In the genomic region with DNA sequence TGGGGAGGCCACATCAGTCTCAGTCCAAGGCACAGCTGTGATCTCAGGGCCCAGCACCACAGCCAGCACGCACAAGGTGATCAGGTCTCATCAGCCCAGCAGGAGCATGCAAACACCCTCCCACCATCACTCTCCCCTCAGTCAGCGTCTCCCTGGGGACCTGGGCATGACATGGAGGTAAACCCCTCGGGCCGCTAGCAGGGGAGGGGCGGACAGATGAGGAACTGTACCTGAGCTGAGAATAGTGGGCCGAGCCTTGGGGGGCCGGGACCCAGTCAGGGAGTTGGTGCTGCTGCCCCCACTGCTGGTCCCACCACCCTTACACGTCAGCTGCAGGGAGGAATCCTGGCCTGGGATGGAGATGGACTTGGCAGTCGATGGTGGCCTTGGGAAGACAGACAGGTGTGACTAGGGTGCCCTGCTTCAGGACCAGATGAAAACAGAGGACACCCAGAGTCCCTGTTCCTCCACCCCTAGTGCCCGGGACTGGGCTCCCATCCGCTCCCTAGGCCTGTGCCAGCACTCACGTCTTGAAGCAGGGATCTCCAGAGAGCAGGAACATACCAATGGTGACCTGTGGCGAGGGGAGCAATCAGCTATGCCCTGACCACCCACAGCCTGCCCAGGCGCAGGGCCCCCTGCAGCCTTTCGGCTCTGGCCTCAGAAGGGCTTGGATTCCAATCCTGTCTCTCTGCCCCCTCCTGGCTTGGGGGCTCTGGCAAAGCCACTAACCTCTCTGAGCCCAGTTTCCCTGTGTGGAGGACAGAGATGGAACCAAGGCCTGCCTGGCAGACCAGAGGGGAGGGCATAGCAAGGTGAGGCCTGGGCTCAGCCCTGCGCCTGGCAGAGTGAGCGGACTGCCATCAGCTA, we compare ENCODE assay signal across 14 cellular contexts. TPM values are rescaled to one million over a fixed set of nuclear protein-coding genes. Genes with fewer than 3 reads are reported as not detected.
DNase-seq lines count a peak whose midpoint lies in the region; ATAC-seq and TF ChIP-seq lines count a peak whose summit lies in the region.
"Had no signal": no experiment of that assay in that cellular context is flagged by ENCODE, and none has a peak within 500 bp of the region (broad histone marks: within the 10 kb centered on the region; RNA-seq: fewer than 3 reads in every experiment).

No MANE protein-coding gene starts in this region.

- H3K27ac Mint-ChIP-seq in T-cell, result peak overlapping the region; percentile 62 to 81

- no peak for DNase-seq in breast epithelium (ENCODE audit: low spot score in 2 of 2)
- DNase-seq in mammary epithelial cell, result no peak
- no peak for DNase-seq in T-cell
- DNase-seq in effector memory CD4-positive, alpha-beta T cell, result no peak
- no peak for DNase-seq in suprapubic skin (ENCODE audit: low spot score in 2 of 2)
- no peak for DNase-seq in brain microvascular endothelial cell
- no peak for DNase-seq in DMS 273 (lab: John Stamatoyannopoulos, UW; ENCODE audit: unreplicated experiment)
- DNase-seq: anterior cingulate cortex, NCI-H2107, SIG-M5, spleen, thyroid gland had no signal

- no peak overlapping the region for H3K4me2 ChIP-seq in mammary epithelial cell (ENCODE audit: insufficient read depth, low read depth, low read length)

- POLR2A ChIA-PET in T-cell (lab: Charles Lee), result no interaction called here

- dilution Hi-C loops in mammary epithelial cell (cut with HindIII; ENCODE audit: low sequenced_read_pairs), result no loop called here

- peak overlapping the region; percentile 46 to 56 for H3K27ac ChIP-seq in breast epithelium
- no peak overlapping the region for H3K27ac ChIP-seq in mammary epithelial cell (ENCODE audit: insufficient read depth, low read depth, low read length)
- peak overlapping the region; percentile 25 for H3K27ac ChIP-seq in effector memory CD4-positive, alpha-beta T cell (ENCODE audit: insufficient read depth, low read length, poor library complexity, severe bottlenecking)
- H3K27ac ChIP-seq in suprapubic skin, result peak overlapping the region; percentile 51
- no peak overlapping the region for H3K27ac ChIP-seq in brain microvascular endothelial cell
- H3K27ac ChIP-seq: thyroid gland had no signal

- BruUV-seq in mammary epithelial cell (replicated peaks; lab: Mats Ljungman, UMichigan), result no TSS peak

- peaks cover 72 to 76% (median 75%) of the 10 kb centered on the region in 3 donors for H3K4me1 Mint-ChIP-seq in T-cell

- CTCF ChIA-PET in mammary epithelial cell (lab: Charles Lee; ENCODE audit: low non-redundant PET), result no interaction called here
- CTCF ChIA-PET in T-cell (lab: Charles Lee), result interaction anchor here in 1 of 2 donors (1.3 kb wide), 1 partner anchor 86 kb away, joined by 3 read pairs; no protein-coding TSS in a partner anchor

- no peaks in the 10 kb centered on the region for H3K9me3 Mint-ChIP-seq in T-cell

- no peak overlapping the region for H3K4me3 Mint-ChIP-seq in T-cell

- no peaks in the 10 kb centered on the region for H3K9me3 ChIP-seq in breast epithelium
- H3K9me3 ChIP-seq in mammary epithelial cell (replicated peaks; ENCODE audit: insufficient read depth, low read length), result no peaks in the 10 kb centered on the region
- no peaks in the 10 kb centered on the region for H3K9me3 ChIP-seq in effector memory CD4-positive, alpha-beta T cell (ENCODE audit: control insufficient read depth, low read length)
- no peaks in the 10 kb centered on the region for H3K9me3 ChIP-seq in suprapubic skin
- H3K9me3 ChIP-seq: pancreas, spleen, thyroid gland had no signal

- no peak overlapping the region for H2AFZ ChIP-seq in mammary epithelial cell (ENCODE audit: low read depth, low read length)

- TF ChIP-seq CTCF in breast epithelium (IDR thresholded peaks at IDR 0.05) (no peak), mammary epithelial cell (conservative IDR thresholded peaks at IDR 0.05 in 1 of 2, IDR thresholded peaks at IDR 0.05 in 1 of 2; ENCODE audit: extremely low read depth in 1 of 2, insufficient read depth in 1 of 2, low read depth in 1 of 2, low read length in 2 of 2) (no peak), suprapubic skin (IDR thresholded peaks at IDR 0.05) (no peak), brain microvascular endothelial cell (IDR thresholded peaks at IDR 0.05; ENCODE audit: low read depth, low read length, missing control alignments) (no peak)

- no peaks in the 10 kb centered on the region for H4K20me1 ChIP-seq in mammary epithelial cell (ENCODE audit: insufficient read depth, low read length)

- in situ Hi-C loops in mammary epithelial cell (cut with MboI; ENCODE audit: low sequenced_read_pairs in 2 of 2), result loop anchor here in 1 of 2 donors (5.0 kb wide), 1 partner anchor 84 kb away; no protein-coding TSS in a partner anchor
- in situ Hi-C loops in brain microvascular endothelial cell (cut with HindIII; ENCODE audit: low pct_ligation_motif_present, low sequenced_read_pairs), result no loop called here

- H3K79me2 ChIP-seq in mammary epithelial cell (ENCODE audit: insufficient read depth, low read length), result no peaks in the 10 kb centered on the region

- H3K9ac ChIP-seq in mammary epithelial cell (ENCODE audit: insufficient read depth, low read length), result no peak overlapping the region

- H3K4me3 ChIP-seq in breast epithelium, result no peak overlapping the region
- H3K4me3 ChIP-seq in mammary epithelial cell (replicated peaks in 1 of 3; ENCODE audit: insufficient read depth in 1 of 3, low read depth in 2 of 3, low read length in 3 of 3), result no peak overlapping the region
- H3K4me3 ChIP-seq in effector memory CD4-positive, alpha-beta T cell (ENCODE audit: insufficient read depth, low read depth, low read length, poor library complexity, severe bottlenecking), result no peak overlapping the region
- H3K4me3 ChIP-seq in suprapubic skin, result no peak overlapping the region
- no peak overlapping the region for H3K4me3 ChIP-seq in brain microvascular endothelial cell (ENCODE audit: low read depth, low read length)
- H3K4me3 ChIP-seq: pancreas, spleen, thyroid gland had no signal

- intact Hi-C loops in breast epithelium (cut with DNase I; ENCODE audit: low total_unique reads) (no loop called here), mammary epithelial cell (cut with micrococcal nuclease) (no loop called here)

- H3K36me3 Mint-ChIP-seq in T-cell, result peaks cover 48% of the 10 kb centered on the region

- H3K36me3 ChIP-seq in breast epithelium (no peaks in the 10 kb centered on the region), mammary epithelial cell (ENCODE audit: insufficient read depth, low read length) (peaks cover 4% of the 10 kb centered on the region), suprapubic skin (peaks cover 45% of the 10 kb centered on the region), brain microvascular endothelial cell (replicated peaks) (no peaks in the 10 kb centered on the region)
- peaks cover 79% of the 10 kb centered on the region for H3K36me3 ChIP-seq in effector memory CD4-positive, alpha-beta T cell (ENCODE audit: control insufficient read depth, insufficient read depth, low read length)

- H3K4me1 ChIP-seq in breast epithelium (peaks cover 5 to 8% of the 10 kb centered on the region in 2 donors), mammary epithelial cell (ENCODE audit: insufficient read depth, low read length) (peaks cover 8% of the 10 kb centered on the region), suprapubic skin (peaks cover 37% of the 10 kb centered on the region)
- peaks cover 21% of the 10 kb centered on the region for H3K4me1 ChIP-seq in effector memory CD4-positive, alpha-beta T cell (ENCODE audit: control insufficient read depth, insufficient read depth, low read length, poor library complexity, severe bottlenecking)

- ATAC-seq in T-cell (replicated peaks in 1 of 4) (no peak), GM18505 (IDR thresholded peaks at IDR 0.05; ENCODE audit: unreplicated experiment) (no peak)
- ATAC-seq: pancreas had no signal

- 85% methylated on average over 17 of the region's 17 CpGs for WGBS in mammary epithelial cell (ENCODE audit: low coverage, missing lambda C conversion rate)
- 91% methylated on average over 12 of the region's 17 CpGs for WGBS in suprapubic skin

- no peaks in the 10 kb centered on the region for H3K27me3 Mint-ChIP-seq in T-cell

- no peaks in the 10 kb centered on the region for H3K27me3 ChIP-seq in breast epithelium
- H3K27me3 ChIP-seq in mammary epithelial cell (ENCODE audit: insufficient read depth, low read length), result no peaks in the 10 kb centered on the region
- no peaks in the 10 kb centered on the region for H3K27me3 ChIP-seq in effector memory CD4-positive, alpha-beta T cell (replicated peaks; ENCODE audit: control insufficient read depth, insufficient read depth, low read length, poor library complexity, severe bottlenecking)
- no peaks in the 10 kb centered on the region for H3K27me3 ChIP-seq in suprapubic skin
- no peaks in the 10 kb centered on the region for H3K27me3 ChIP-seq in brain microvascular endothelial cell (replicated peaks)
- H3K27me3 ChIP-seq: pancreas, spleen, thyroid gland had no signal

- TF ChIP-seq EP300 in suprapubic skin (IDR thresholded peaks at IDR 0.05), result no peak

- no peak for TF ChIP-seq POLR2A in breast epithelium (IDR thresholded peaks at IDR 0.05)
- TF ChIP-seq POLR2A in suprapubic skin (IDR thresholded peaks at IDR 0.05), result no peak
- TF ChIP-seq POLR2A in GM18505 (IDR thresholded peaks at IDR 0.05; ENCODE audit: borderline replicate concordance, extremely low read depth, insufficient read depth, insufficient read length), result no peak

RNA-seq across cellular contexts. Expression of a gene that starts 10.4 kb away (rescaled TPM):
- 10 to 100 TPM; 10.6 to 17.4 (median 17.1) TPM for total RNA-seq in breast epithelium
- total RNA-seq in mammary epithelial cell, result 10 to 100 TPM; 10.0 to 48.7 TPM
- polyA plus RNA-seq in mammary epithelial cell, result 45.2 TPM
- polyA minus RNA-seq in mammary epithelial cell, result 74.8 TPM
- 10 to 100 TPM; 32.3 to 66.5 (median 60.5) TPM for total RNA-seq in T-cell
- total RNA-seq in suprapubic skin, result 10 to 100 TPM; 19.4 to 39.7 (median 30.6) TPM

RNA-seq across cellular contexts. Expression of a gene that starts 17.5 kb away (rescaled TPM):
- total RNA-seq in breast epithelium (10 to 100 TPM in 1 of 3 donors, 1 to 10 TPM in 2; 2.2 to 10.1 (median 5.2) TPM), mammary epithelial cell (10 to 100 TPM in 1 of 2 donors, 1 to 10 TPM in 1; 6.7 to 11.8 TPM), T-cell (1 to 10 TPM in 4 of 5 donors, under 1 TPM in 1; 0.99 to 5.6 (median 2.6) TPM), suprapubic skin (10 to 100 TPM in 1 of 4 donors, 1 to 10 TPM in 3; 5.8 to 14.7 (median 9.2) TPM)
- polyA plus RNA-seq in mammary epithelial cell, result 4.4 TPM
- polyA minus RNA-seq in mammary epithelial cell, result 0.41 TPM

RNA-seq across cellular contexts. Expression of a gene that starts 31.2 kb away (rescaled TPM):
- total RNA-seq in breast epithelium (10 to 100 TPM; 17.6 to 44.6 (median 24.0) TPM), mammary epithelial cell (10 to 100 TPM; 14.3 to 19.6 TPM), T-cell (10 to 100 TPM; 24.9 to 40.7 (median 35.1) TPM), suprapubic skin (10 to 100 TPM; 14.6 to 25.2 (median 20.2) TPM)
- 21.9 TPM for polyA plus RNA-seq in mammary epithelial cell
- polyA minus RNA-seq in mammary epithelial cell, result 50.2 TPM

RNA-seq across cellular contexts. Expression of a gene that starts 32.7 kb away (rescaled TPM):
- 10 to 100 TPM in 2 of 3 donors, 1 to 10 TPM in 1; 7.7 to 32.1 (median 19.7) TPM for total RNA-seq in breast epithelium
- total RNA-seq in mammary epithelial cell, result 10 to 100 TPM; 23.0 to 29.3 TPM
- 17.1 TPM for polyA plus RNA-seq in mammary epithelial cell
- polyA minus RNA-seq in mammary epithelial cell, result 11.3 TPM
- total RNA-seq in T-cell, result 100 to 1,000 TPM; 351 to 746 (median 698) TPM
- total RNA-seq in suprapubic skin, result 10 to 100 TPM; 43.1 to 85.8 (median 59.5) TPM

RNA-seq across cellular contexts. Expression of a gene that starts 48.7 kb away (rescaled TPM):
- total RNA-seq in breast epithelium (100 to 1,000 TPM in 2 of 3 donors, 10 to 100 TPM in 1; 61.5 to 175 (median 103) TPM), mammary epithelial cell (10 to 100 TPM; 28.8 to 29.5 TPM), T-cell (100 to 1,000 TPM in 2 of 5 donors, 10 to 100 TPM in 3; 73.0 to 123 (median 86.3) TPM), suprapubic skin (10 to 100 TPM; 41.6 to 50.5 (median 47.0) TPM)
- polyA plus RNA-seq in mammary epithelial cell, result 26.6 TPM
- 14.6 TPM for polyA minus RNA-seq in mammary epithelial cell

Comparison
In these comparisons a context has a peak if more than half of its experiments do, and no peak if none do; other contexts are left out.
1. H3K27ac ChIP-seq: peak in breast epithelium (2 of 2), effector memory CD4-positive, alpha-beta T cell (single experiment) and suprapubic skin (single experiment); none in mammary epithelial cell (single experiment) and brain microvascular endothelial cell (single experiment).